In genomic region chr4:86967798-86968197, GRCh38 we compare ENCODE assay signal across 18 cellular contexts. TPM values are rescaled to one million over a fixed set of nuclear protein-coding genes. Genes with fewer than 3 reads are reported as not detected.
A peak's percentile ranks its signal among the peaks of the same experiment; 100 is the strongest.
DNase-seq lines count a peak whose midpoint lies in the region; ATAC-seq and TF ChIP-seq lines count a peak whose summit lies in the region.
"Had no signal": no experiment of that assay in that cellular context is flagged by ENCODE, and none has a peak within 500 bp of the region (broad histone marks: within the 10 kb centered on the region; RNA-seq: fewer than 3 reads in every experiment).

No MANE protein-coding gene starts in this region.

- no peaks in the 10 kb centered on the region for H4K20me1 ChIP-seq in IMR-90 (ENCODE audit: insufficient read depth, low read length)

- H3K9me1 ChIP-seq in IMR-90 (ENCODE audit: insufficient read depth, low read length), result peaks cover 2% of the 10 kb centered on the region; the same call in 1 of the 2 replicates

- TF ChIP-seq CTCF in A673 (conservative IDR thresholded peaks at IDR 0.05; ENCODE audit: low read depth, low read length), result no peak
- no peak for TF ChIP-seq CTCF in IMR-90 (conservative IDR thresholded peaks at IDR 0.05; ENCODE audit: low read depth, low read length)
- TF ChIP-seq CTCF in fibroblast of villous mesenchyme (IDR thresholded peaks at IDR 0.05; ENCODE audit: insufficient read depth, low read depth, low read length), result no peak
- TF ChIP-seq CTCF in esophagus muscularis mucosa (IDR thresholded peaks at IDR 0.05), result no peak
- TF ChIP-seq CTCF in GM10248 (IDR thresholded peaks at IDR 0.05; ENCODE audit: control extremely low read depth, extremely low read depth, low read depth, missing control alignments), result no peak

- no peak overlapping the region for H3K23ac ChIP-seq in IMR-90 (ENCODE audit: low read depth, low read length)

- ATAC-seq in IMR-90 (ENCODE audit: low read depth) (no peak), HG03571 (IDR thresholded peaks at IDR 0.05; ENCODE audit: unreplicated experiment) (no peak)
- ATAC-seq: activated CD8-positive, alpha-beta T cell treated with anti-CD3 and anti-CD28 coated beads for 36 hours; CD8-positive, alpha-beta T cell had no signal

- no peak overlapping the region for H3K4me3 ChIP-seq in A673 (ENCODE audit: low read depth, low read length, poor library complexity, severe bottlenecking)
- H3K4me3 ChIP-seq in IMR-90 (ENCODE audit: insufficient read depth, low read depth, low read length), result no peak overlapping the region
- H3K4me3 ChIP-seq in adipocyte (ENCODE audit: low read length), result no peak overlapping the region
- H3K4me3 ChIP-seq in fibroblast of villous mesenchyme (ENCODE audit: low read depth, low read length), result no peak overlapping the region
- H3K4me3 ChIP-seq in esophagus muscularis mucosa, result no peak overlapping the region
- H3K4me3 ChIP-seq: cardiac muscle cell, hepatocyte, upper lobe of left lung had no signal

- H3K27me3 ChIP-seq in A673 (replicated peaks; ENCODE audit: insufficient read depth, low read depth, low read length, poor library complexity), result no peaks in the 10 kb centered on the region
- H3K27me3 ChIP-seq in IMR-90 (ENCODE audit: control insufficient read depth, insufficient read depth, low read length), result no peaks in the 10 kb centered on the region
- no peaks in the 10 kb centered on the region for H3K27me3 ChIP-seq in adipocyte (replicated peaks; ENCODE audit: control insufficient read depth, insufficient read depth, low read length)
- no peaks in the 10 kb centered on the region for H3K27me3 ChIP-seq in esophagus muscularis mucosa
- H3K27me3 ChIP-seq: cardiac muscle cell, hepatocyte, upper lobe of left lung had no signal

- no peak overlapping the region for H4K91ac ChIP-seq in IMR-90 (ENCODE audit: insufficient read depth, low read depth, low read length)

- WGBS in IMR-90 (ENCODE audit: extremely low coverage in 2 of 2, insufficient read length in 1 of 2), 2 experiments, result 100% methylated on average over 1 of the region's 2 CpGs; no CpG with 5 or more reads in 1 of the 2 experiments
- 85% methylated on average over 2 of the region's 2 CpGs for WGBS in esophagus muscularis mucosa

- no peak overlapping the region for H2BK120ac ChIP-seq in IMR-90 (ENCODE audit: low read depth, low read length)

- DNase-seq in A673 (ENCODE audit: low spot score), result peak; percentile 66
- DNase-seq in IMR-90, result peak; percentile 48
- DNase-seq in adipocyte (ENCODE audit: low read depth), result peak; percentile 40
- peak; percentile 82 for DNase-seq in fibroblast of villous mesenchyme (ENCODE audit: low read depth)
- DNase-seq in esophagus muscularis mucosa (ENCODE audit: extremely low spot score), result no peak
- no peak for DNase-seq in SKM-1 (lab: John Stamatoyannopoulos, UW; ENCODE audit: unreplicated experiment)
- DNase-seq in GM10248 (ENCODE audit: extremely low spot score), result no peak
- DNase-seq: activated CD8-positive, alpha-beta T cell treated with anti-CD3 and anti-CD28 coated beads for 36 hours; activated T-cell treated with anti-CD3 and anti-CD28 coated beads, Interleukin-2, amount 50 U/mL, for 48 hours; CD8-positive, alpha-beta T cell; kidney glomerular epithelial cell; NCI-H1417 treated with DMSO at 0.1 percent for 48 hours; NCI-H774; stimulated activated CD4-positive, alpha-beta T cell treated with anti-CD3 and anti-CD28 coated beads, Interleukin-15, amount 100 ng/mL, for 24 hours; upper lobe of left lung had no signal

- no peak overlapping the region for H3K4me2 ChIP-seq in IMR-90 (ENCODE audit: low read depth, low read length)
- H3K4me2 ChIP-seq: hepatocyte had no signal

- TF ChIP-seq POLR2A in IMR-90 (IDR thresholded peaks at IDR 0.05; ENCODE audit: low read depth, low read length) (no peak), esophagus muscularis mucosa (IDR thresholded peaks at IDR 0.05; ENCODE audit: low read depth) (no peak)

- dilution Hi-C loops in IMR-90 (cut with HindIII; ENCODE audit: low sequenced_read_pairs, unreplicated experiment), result no loop called here

- no peak for TF ChIP-seq RAD21 in IMR-90 (IDR thresholded peaks at IDR 0.05; ENCODE audit: low read length)

- H4K5ac ChIP-seq in IMR-90 (ENCODE audit: low read depth, low read length), result no peak overlapping the region

- H3K9me3 ChIP-seq in A673 (ENCODE audit: low read depth, low read length, poor library complexity, severe bottlenecking), result no peaks in the 10 kb centered on the region
- no peaks in the 10 kb centered on the region for H3K9me3 ChIP-seq in IMR-90 (ENCODE audit: control insufficient read depth, insufficient read depth, low read length)
- no peaks in the 10 kb centered on the region for H3K9me3 ChIP-seq in adipocyte (ENCODE audit: control insufficient read depth, low read length)
- H3K9me3 ChIP-seq in esophagus muscularis mucosa, result no peaks in the 10 kb centered on the region
- H3K9me3 ChIP-seq: upper lobe of left lung had no signal

- BruUV-seq in A673 (replicated peaks; lab: Mats Ljungman, UMichigan), result TSS peak; percentile 83
- no TSS peak for BruUV-seq in IMR-90 (replicated peaks; lab: Mats Ljungman, UMichigan)

- no peak overlapping the region for H2BK15ac ChIP-seq in IMR-90 (ENCODE audit: low read depth, low read length)

- intact Hi-C loops in A673 (cut with micrococcal nuclease; ENCODE audit: unreplicated experiment) (loop anchor here (5.0 kb wide), 2 partner anchors 40 to 415 kb away; no protein-coding TSS in a partner anchor), IMR-90 (cut with micrococcal nuclease) (no loop called here), esophagus muscularis mucosa (cut with DNase I) (no loop called here)

- POLR2A ChIA-PET in A673 (lab: Charles Lee; ENCODE audit: low non-redundant PET), result interaction anchor here (0.5 kb wide), 1 partner anchor 73 kb away, joined by 8 read pairs; no protein-coding TSS in a partner anchor
- POLR2A ChIA-PET in IMR-90 (lab: Charles Lee; ENCODE audit: unreplicated experiment), result no interaction called here
- POLR2A ChIA-PET in GM10248 (lab: Yijun Ruan, JAX), result no interaction called here

- H3K36me3 ChIP-seq in A673 (ENCODE audit: insufficient read depth, low read length, poor library complexity, severe bottlenecking), result no peaks in the 10 kb centered on the region
- H3K36me3 ChIP-seq in IMR-90 (ENCODE audit: control insufficient read depth, insufficient read depth, low read length), result no peaks in the 10 kb centered on the region
- peaks cover 5% of the 10 kb centered on the region for H3K36me3 ChIP-seq in adipocyte (ENCODE audit: control insufficient read depth, insufficient read depth, low read length, severe bottlenecking)
- no peaks in the 10 kb centered on the region for H3K36me3 ChIP-seq in esophagus muscularis mucosa
- H3K36me3 ChIP-seq: cardiac muscle cell, upper lobe of left lung had no signal

- H3K18ac ChIP-seq in IMR-90 (ENCODE audit: low read depth, low read length), result no peak overlapping the region

- in situ Hi-C loops in IMR-90 (cut with MboI; ENCODE audit: low sequenced_read_pairs), result no loop called here

- no peak overlapping the region for H2AK9ac ChIP-seq in IMR-90 (replicated peaks; ENCODE audit: low read depth, low read length, poor library complexity)

- H4K8ac ChIP-seq in IMR-90 (ENCODE audit: low read depth in 2 of 2, low read length in 2 of 2), result no peak overlapping the region

- H3K9ac ChIP-seq in IMR-90 (ENCODE audit: low read depth, low read length), result no peak overlapping the region
- no peak overlapping the region for H3K9ac ChIP-seq in adipocyte (ENCODE audit: low read length)

- no peak overlapping the region for H3K4ac ChIP-seq in IMR-90 (ENCODE audit: low read depth, low read length)

- H2BK20ac ChIP-seq in IMR-90 (ENCODE audit: low read depth, low read length), result no peak overlapping the region

- H3K27ac ChIP-seq in A673 (ENCODE audit: low read depth, low read length, poor library complexity, severe bottlenecking), result peak overlapping the region; percentile 96
- no peak overlapping the region for H3K27ac ChIP-seq in IMR-90 (ENCODE audit: insufficient read depth, low read length)
- no peak overlapping the region for H3K27ac ChIP-seq in esophagus muscularis mucosa (replicated peaks in 1 of 4)
- H3K27ac ChIP-seq: cardiac muscle cell, hepatocyte had no signal

- no peak overlapping the region for H2AK5ac ChIP-seq in IMR-90 (ENCODE audit: low read depth, low read length)

- H2BK5ac ChIP-seq in IMR-90 (ENCODE audit: low read depth, low read length, poor library complexity, severe bottlenecking), result no peak overlapping the region

- no peak overlapping the region for H3K14ac ChIP-seq in IMR-90 (replicated peaks; ENCODE audit: low read depth, low read length)

- H2AFZ ChIP-seq in IMR-90 (replicated peaks; ENCODE audit: low read length, poor library complexity), result no peak overlapping the region
- H2AFZ ChIP-seq: hepatocyte had no signal

- H3K79me1 ChIP-seq in IMR-90 (ENCODE audit: low read depth in 1 of 2, low read length in 2 of 2), result peaks cover 22 to 29% of the 10 kb centered on the region in 2 experiments

- H3K4me1 ChIP-seq in A673 (ENCODE audit: insufficient read depth, low read length, poor library complexity, severe bottlenecking), result peaks cover 86% of the 10 kb centered on the region
- H3K4me1 ChIP-seq in IMR-90 (ENCODE audit: control insufficient read depth, insufficient read depth, low read length), result no peaks in the 10 kb centered on the region
- H3K4me1 ChIP-seq in adipocyte (ENCODE audit: control insufficient read depth, insufficient read depth, low read length), result peaks cover 5% of the 10 kb centered on the region
- H3K4me1 ChIP-seq in esophagus muscularis mucosa, result peaks cover 17 to 29% (median 21%) of the 10 kb centered on the region in 4 donors

- no peak for TF ChIP-seq EP300 in esophagus muscularis mucosa (IDR thresholded peaks at IDR 0.05)

- CTCF ChIA-PET in A673 (lab: Charles Lee), result no interaction called here
- CTCF ChIA-PET in IMR-90 (lab: Yijun Ruan, JAX), result no interaction called here
- CTCF ChIA-PET in GM10248 (lab: Yijun Ruan, JAX), result interaction anchor here (1.8 to 2.1 kb wide), 2 partner anchors 19 to 45 kb away, joined by 4 to 5 read pairs; no protein-coding TSS in a partner anchor

- no peak overlapping the region for H3K56ac ChIP-seq in IMR-90 (ENCODE audit: extremely low read depth, insufficient read depth, low read length)

TF ChIP-seq in IMR-90, 13 proteins besides CTCF, POLR2A, EP300 and RAD21:
- TF ChIP-seq NFE2L2 (IDR thresholded peaks at IDR 0.05; ENCODE audit: low read depth, low read length) (no peak), CEBPB (IDR thresholded peaks at IDR 0.05; ENCODE audit: low read depth, low read length) (peak; percentile 17; the same call in 1 of the 2 replicates), MXI1 (IDR thresholded peaks at IDR 0.05; ENCODE audit: borderline replicate concordance, low read depth, low read length) (no peak)

RNA-seq across cellular contexts. Expression of gene AFF1, which starts 33.0 kb away (rescaled TPM):
- total RNA-seq in A673 (2021) (60.1 and 65.4 TPM in 2 replicates), IMR-90 (2012; rRNA removed) (7.0 and 10.8 TPM in 2 replicates), fibroblast of villous mesenchyme (19.0 and 34.1 TPM in 2 replicates), esophagus muscularis mucosa (10 to 100 TPM; 53.6 to 85.2 (median 70.6) TPM)
- polyA plus RNA-seq in IMR-90 (2012; rRNA removed), result 9.6 and 11.4 TPM in 2 replicates
- polyA plus RNA-seq in IMR-90 (2012; cell fraction: cytosol; rRNA removed), result 1.8 and 3.5 TPM in 2 replicates
- polyA plus RNA-seq in IMR-90 (2012; cell fraction: nucleus; rRNA removed; ENCODE audit: low replicate concordance), result 6.8 and 17.8 TPM in 2 replicates

Comparison
In these comparisons a context has a peak if more than half of its experiments do, and no peak if none do; other contexts are left out.
1. DNase-seq: peak in A673 (single experiment), IMR-90 (single experiment), adipocyte (single experiment) and fibroblast of villous mesenchyme (single experiment); none in esophagus muscularis mucosa (single experiment), SKM-1 (single experiment) and GM10248 (single experiment).